21 cellular contexts compared by ENCODE assay signal in genomic region chr13:38577048-38577447, GRCh38.
DNase-seq lines count a peak whose midpoint lies in the region; ATAC-seq and TF ChIP-seq lines count a peak whose summit lies in the region.
"Had no signal": no experiment of that assay in that cellular context is flagged by ENCODE, and none has a peak within 500 bp of the region (broad histone marks: within the 10 kb centered on the region; RNA-seq: fewer than 3 reads in every experiment).

No MANE protein-coding gene starts in this region.

- intact Hi-C loops in thyroid gland (cut with DNase I) (no loop called here), esophagus muscularis mucosa (cut with DNase I) (no loop called here)

- H3K4me3 ChIP-seq in thyroid gland (replicated peaks in 1 of 3), result no peak overlapping the region
- no peak overlapping the region for H3K4me3 ChIP-seq in esophagus muscularis mucosa
- H3K4me3 ChIP-seq in foreskin fibroblast (ENCODE audit: low read depth in 1 of 2, low read length in 2 of 2), result no peak overlapping the region
- H3K4me3 ChIP-seq: adrenal gland, lung, right atrium auricular region had no signal

- H3K4me1 ChIP-seq in foreskin keratinocyte (no peaks in the 10 kb centered on the region), thyroid gland (no peaks in the 10 kb centered on the region), esophagus muscularis mucosa (no peaks in the 10 kb centered on the region)
- H3K4me1 ChIP-seq: adrenal gland, right atrium auricular region had no signal

- TF ChIP-seq CTCF in foreskin keratinocyte (conservative IDR thresholded peaks at IDR 0.05) (peak; percentile 6), thyroid gland (IDR thresholded peaks at IDR 0.05) (peak in 3 of 6 experiments; percentile 27 to 31 (median 31)), esophagus muscularis mucosa (IDR thresholded peaks at IDR 0.05) (no peak), foreskin fibroblast (IDR thresholded peaks at IDR 0.05; ENCODE audit: low read depth, low read length) (no peak)

- TF ChIP-seq EP300 in esophagus muscularis mucosa (IDR thresholded peaks at IDR 0.05), result no peak

- H3K36me3 ChIP-seq in thyroid gland, result no peaks in the 10 kb centered on the region
- H3K36me3 ChIP-seq in esophagus muscularis mucosa, result no peaks in the 10 kb centered on the region
- H3K36me3 ChIP-seq: adrenal gland, right atrium auricular region had no signal

- 38 to 42% methylated on average over 3 of the region's 3 CpGs for WGBS in thyroid gland, 2 donors
- 67% methylated on average over 3 of the region's 3 CpGs for WGBS in esophagus muscularis mucosa

- no peak for ATAC-seq in foreskin keratinocyte
- ATAC-seq: activated T-cell treated with anti-CD3 and anti-CD28 coated beads, Interleukin-2, amount 50 U/mL, for 72 hours had no signal

- no peaks in the 10 kb centered on the region for H3K9me3 ChIP-seq in thyroid gland
- no peaks in the 10 kb centered on the region for H3K9me3 ChIP-seq in esophagus muscularis mucosa
- H3K9me3 ChIP-seq: adrenal gland, right atrium auricular region had no signal

- H3K27ac ChIP-seq in foreskin keratinocyte, result no peak overlapping the region
- no peak overlapping the region for H3K27ac ChIP-seq in thyroid gland
- no peak overlapping the region for H3K27ac ChIP-seq in esophagus muscularis mucosa (replicated peaks in 1 of 4)
- H3K27ac ChIP-seq: adrenal gland, right atrium auricular region had no signal

- TF ChIP-seq POLR2A in thyroid gland (IDR thresholded peaks at IDR 0.05) (no peak), esophagus muscularis mucosa (IDR thresholded peaks at IDR 0.05; ENCODE audit: low read depth) (no peak)

- DNase-seq in NCI-H510A treated with DMSO at 0.1 percent for 48 hours (lab: John Stamatoyannopoulos, UW) (peak; percentile 0), NCI-H510A (lab: John Stamatoyannopoulos, UW) (no peak), RPMI7951 (ENCODE audit: low read depth) (peak; percentile 2), foreskin keratinocyte (no peak), thyroid gland (peak; percentile 49 to 55), esophagus muscularis mucosa (ENCODE audit: extremely low spot score) (no peak), foreskin fibroblast (no peak), GM19240 (ENCODE audit: insufficient read length, low spot score) (no peak)
- DNase-seq: 8988T; activated T-cell treated with anti-CD3 and anti-CD28 coated beads, Interleukin-2, amount 50 U/mL, for 72 hours; adrenal gland; CD8-positive, alpha-beta memory T cell; cerebellar nuclear complex; hypothalamus; NCI-H1436; NCI-H526 treated with DMSO at 0.1 percent for 48 hours; nephron progenitor cell; stimulated activated CD4-positive, alpha-beta T cell treated with anti-CD3 and anti-CD28 coated beads, Interleukin-2, amount 100 ng/mL, for 24 hours; T-helper 9 cell had no signal

- no peaks in the 10 kb centered on the region for H3K27me3 ChIP-seq in foreskin keratinocyte
- H3K27me3 ChIP-seq in thyroid gland, result no peaks in the 10 kb centered on the region
- H3K27me3 ChIP-seq in esophagus muscularis mucosa, result no peaks in the 10 kb centered on the region
- H3K27me3 ChIP-seq: adrenal gland, right atrium auricular region had no signal

Comparison
In these comparisons a context has a peak if more than half of its experiments do, and no peak if none do; other contexts are left out.
1. DNase-seq: peak in NCI-H510A treated with DMSO at 0.1 percent for 48 hours (single experiment), RPMI7951 (single experiment) and thyroid gland (2 of 2); none in NCI-H510A (single experiment), foreskin keratinocyte (0 of 2), esophagus muscularis mucosa (single experiment), foreskin fibroblast (0 of 2) and GM19240 (single experiment).